ENCODE assay signal across 10 cellular contexts in genomic region chr7:96236198-96237039, GRCh38.
DNase-seq lines count a peak whose midpoint lies in the region; ATAC-seq and TF ChIP-seq lines count a peak whose summit lies in the region.
"Had no signal": no experiment of that assay in that cellular context is flagged by ENCODE, and none has a peak within 500 bp of the region (broad histone marks: within the 10 kb centered on the region; RNA-seq: fewer than 3 reads in every experiment).

No MANE protein-coding gene starts in this region.

- ATAC-seq in GM19395 (IDR thresholded peaks at IDR 0.05; ENCODE audit: unreplicated experiment) (no peak), T-cell (replicated peaks in 1 of 4) (no peak), GM21390 (IDR thresholded peaks at IDR 0.05; ENCODE audit: unreplicated experiment) (no peak)

- peaks cover 35% of the 10 kb centered on the region for H3K36me3 Mint-ChIP-seq in T-cell

- H3K27me3 Mint-ChIP-seq in T-cell, result no peaks in the 10 kb centered on the region

- H3K9me3 ChIP-seq in uterus, result no peaks in the 10 kb centered on the region

- peak overlapping the region; percentile 55 to 67 for H3K27ac ChIP-seq in uterus
- H3K27ac ChIP-seq: BLaER1 treated with 17β-estradiol and CSF1 and Interleukin-3, amounts not matched to agents 10 nM and 100 nM had no signal

- CTCF ChIA-PET in T-cell (lab: Charles Lee), result no interaction called here

- POLR2A ChIA-PET in T-cell (lab: Charles Lee), result interaction anchor here in 1 of 2 donors (0.6 kb wide), 1 partner anchor 40 kb away, joined by 3 read pairs; no protein-coding TSS in a partner anchor

- intact Hi-C loops in uterus (cut with DNase I; ENCODE audit: low total_unique reads), result no loop called here

- TF ChIP-seq CTCF in astrocyte of the spinal cord (IDR thresholded peaks at IDR 0.05; ENCODE audit: low read depth, low read length) (no peak), kidney epithelial cell (IDR thresholded peaks at IDR 0.05; ENCODE audit: insufficient read depth, low read length, poor library complexity, severe bottlenecking) (no peak), uterus (IDR thresholded peaks at IDR 0.05) (no peak)

- peak; percentile 22 for DNase-seq in activated CD4-positive, alpha-beta T cell treated with anti-CD3 and anti-CD28 coated beads for 48 hours
- DNase-seq in activated CD4-positive, alpha-beta T cell treated with anti-CD3 and anti-CD28 coated beads for 1 hour, result no peak
- peak; percentile 92 for DNase-seq in astrocyte of the spinal cord (ENCODE audit: low read depth, low spot score)
- peak; percentile 79 for DNase-seq in kidney epithelial cell (ENCODE audit: low read depth)
- DNase-seq in uterus, result peak; percentile 70 to 75
- no peak for DNase-seq in T-cell
- DNase-seq: stimulated activated CD4-positive, alpha-beta T cell treated with anti-CD3 and anti-CD28 coated beads, Interleukin-1b, Interleukin-23, amount 100 ng/mL, for 48 hours had no signal

- H3K27me3 ChIP-seq in kidney epithelial cell (ENCODE audit: control insufficient read depth, insufficient read depth, low read length) (no peaks in the 10 kb centered on the region), uterus (no peaks in the 10 kb centered on the region)
- H3K27me3 ChIP-seq: BLaER1 treated with 17β-estradiol and CSF1 and Interleukin-3, amounts not matched to agents 10 nM and 100 nM had no signal

- no peak overlapping the region for H3K27ac Mint-ChIP-seq in T-cell

- no peak overlapping the region for H3K4me3 Mint-ChIP-seq in T-cell

- in situ Hi-C loops in astrocyte of the spinal cord (cut with HindIII; ENCODE audit: low sequenced_read_pairs), result no loop called here

- H3K4me1 ChIP-seq in uterus, result peaks cover 0 to 5% of the 10 kb centered on the region in 2 donors

- H3K4me1 Mint-ChIP-seq in T-cell, result peaks cover 0 to 18% (median 11%) of the 10 kb centered on the region in 3 donors

- no peak for TF ChIP-seq POLR2A in uterus (IDR thresholded peaks at IDR 0.05)

- H3K4me3 ChIP-seq in astrocyte of the spinal cord (ENCODE audit: low read depth, low read length) (no peak overlapping the region), kidney epithelial cell (ENCODE audit: low read depth, low read length) (no peak overlapping the region), uterus (no peak overlapping the region)
- H3K4me3 ChIP-seq: BLaER1 treated with 17β-estradiol and CSF1 and Interleukin-3, amounts not matched to agents 10 nM and 100 nM had no signal

- H3K36me3 ChIP-seq in kidney epithelial cell (ENCODE audit: control insufficient read depth, insufficient read depth, low read length), result peaks cover 2% of the 10 kb centered on the region
- H3K36me3 ChIP-seq in uterus, result no peaks in the 10 kb centered on the region

- H3K9me3 Mint-ChIP-seq in T-cell, result peaks cover 0 to 3% (median 0%) of the 10 kb centered on the region in 3 donors

Comparison
In these comparisons a context has a peak if more than half of its experiments do, and no peak if none do; other contexts are left out.
1. DNase-seq: peak in activated CD4-positive, alpha-beta T cell treated with anti-CD3 and anti-CD28 coated beads for 48 hours (single experiment), astrocyte of the spinal cord (single experiment), kidney epithelial cell (single experiment) and uterus (2 of 2); none in activated CD4-positive, alpha-beta T cell treated with anti-CD3 and anti-CD28 coated beads for 1 hour (single experiment) and T-cell (0 of 34).